In the genomic region with DNA sequence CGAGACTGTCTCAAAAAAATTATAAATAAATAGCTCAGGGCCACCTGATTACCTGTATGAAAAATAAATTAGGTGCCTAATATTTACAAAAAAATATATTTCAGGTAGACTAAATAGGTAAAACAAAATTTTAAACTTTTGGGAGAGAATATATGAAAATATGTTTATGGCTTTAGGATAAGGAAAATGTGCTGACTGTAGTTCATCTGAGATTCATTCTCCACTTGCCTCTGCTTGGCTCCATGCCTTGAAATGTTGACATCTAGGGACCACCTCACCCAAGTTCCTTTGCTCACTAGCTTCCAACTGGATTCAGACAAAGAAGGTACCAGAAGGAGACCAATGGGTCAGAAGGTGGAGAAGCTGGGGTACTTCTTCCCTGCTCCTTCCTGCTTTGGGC, we compare ENCODE assay signal across 21 cellular contexts. TPM values are rescaled to one million over a fixed set of nuclear protein-coding genes. Genes with fewer than 3 reads are reported as not detected.
DNase-seq lines count a peak whose midpoint lies in the region; ATAC-seq, FAIRE-seq and TF ChIP-seq lines count a peak whose summit lies in the region.
"Had no signal": no experiment of that assay in that cellular context is flagged by ENCODE, and none has a peak within 500 bp of the region (broad histone marks: within the 10 kb centered on the region; RNA-seq: fewer than 3 reads in every experiment).

No MANE protein-coding gene starts in this region.

- TF ChIP-seq RAD21 in HepG2 (CRISPR knock-in tag; IDR thresholded peaks at IDR 0.05) (no peak), IMR-90 (IDR thresholded peaks at IDR 0.05; ENCODE audit: low read length) (no peak)

- H3K4me3 ChIP-seq in HepG2 (replicated peaks in 1 of 3; ENCODE audit: insufficient read depth in 1 of 3, low read depth in 2 of 3, low read length in 3 of 3) (no peak overlapping the region), right lobe of liver (no peak overlapping the region), IMR-90 (ENCODE audit: insufficient read depth, low read depth, low read length) (no peak overlapping the region), thymus (ENCODE audit: low read length) (peak overlapping the region; percentile 29)

- no peak overlapping the region for H3K23ac ChIP-seq in IMR-90 (ENCODE audit: low read depth, low read length)

- H3K56ac ChIP-seq in IMR-90 (ENCODE audit: extremely low read depth, insufficient read depth, low read length) = no peak overlapping the region

- TF ChIP-seq CTCF in HepG2 (CRISPR knock-in tag; IDR thresholded peaks at IDR 0.05) (no peak), right lobe of liver (IDR thresholded peaks at IDR 0.05) (no peak), IMR-90 (conservative IDR thresholded peaks at IDR 0.05; ENCODE audit: low read depth, low read length) (no peak)

- H3K9me3 ChIP-seq in HepG2 (ENCODE audit: low read length) (no peaks in the 10 kb centered on the region), right lobe of liver (no peaks in the 10 kb centered on the region), IMR-90 (ENCODE audit: control insufficient read depth, insufficient read depth, low read length) (no peaks in the 10 kb centered on the region), thymus (ENCODE audit: control insufficient read depth) (no peaks in the 10 kb centered on the region)

- no peak overlapping the region for H3K4me3 Mint-ChIP-seq in activated T-helper 17 cell treated with anti-CD3 and anti-CD28 coated beads, Interleukin-2, amount 50 U/mL, for 72 hours
- H3K4me3 Mint-ChIP-seq: CD8-positive, alpha-beta memory T cell had no signal

- intact Hi-C loops in HepG2 (cut with micrococcal nuclease; ENCODE audit: unreplicated experiment) = no loop called here
- intact Hi-C loops in right lobe of liver (cut with DNase I) = no loop called here
- intact Hi-C loops in IMR-90 (cut with micrococcal nuclease) = loop anchor here (5.0 kb wide), 1 partner anchor 64 kb away; no protein-coding TSS in a partner anchor

- no peak for ATAC-seq in HepG2
- no peak for ATAC-seq in right lobe of liver
- ATAC-seq in IMR-90 (ENCODE audit: low read depth) = no peak
- no peak for ATAC-seq in activated T-helper 17 cell treated with anti-CD3 and anti-CD28 coated beads, Interleukin-2, amount 50 U/mL, for 72 hours (replicated peaks)
- ATAC-seq in HG03175 (IDR thresholded peaks at IDR 0.05; ENCODE audit: unreplicated experiment) = no peak
- ATAC-seq: PC-3 had no signal

- no peak for DNase-seq in HepG2 (ENCODE audit: low spot score)
- no peak for DNase-seq in right lobe of liver
- DNase-seq in IMR-90 = no peak
- no peak for DNase-seq in HT-29 (ENCODE audit: low spot score)
- no peak for DNase-seq in ACHN
- DNase-seq: CD8-positive, alpha-beta memory T cell; DMS79 treated with DMSO at 0.1 percent for 48 hours; H7; MV-4-11; NCI-H1417 treated with DMSO at 0.1 percent for 48 hours; NCI-H2029; NCI-H2171; NCI-H446 treated with DMSO at 0.1 percent for 48 hours; NCI-H748 treated with DMSO at 0.1 percent for 48 hours; PC-3 had no signal

- no peak overlapping the region for H2AK5ac ChIP-seq in IMR-90 (ENCODE audit: low read depth, low read length)

- peak overlapping the region; percentile 8 for H2AK9ac ChIP-seq in IMR-90 (replicated peaks; ENCODE audit: low read depth, low read length, poor library complexity)

- WGBS in HepG2 (ENCODE audit: low lambda C conversion rate) = 100% methylated on average over 1 of the region's 1 CpG
- 100% methylated on average over 1 of the region's 1 CpG for WGBS in right lobe of liver (ENCODE audit: insufficient coverage, low coverage, low lambda C conversion rate, missing lambda C conversion rate)
- WGBS in IMR-90 (ENCODE audit: extremely low coverage in 2 of 2, insufficient read length in 1 of 2), 2 experiments = no CpG with 5 or more reads among the region's 1 CpG
- 97% methylated on average over 1 of the region's 1 CpG for WGBS in thymus

- H3K36me3 ChIP-seq in HepG2 (replicated peaks in 1 of 2; ENCODE audit: control insufficient read depth in 1 of 2, insufficient read depth in 2 of 2, low read length in 2 of 2) (no peaks in the 10 kb centered on the region), right lobe of liver (no peaks in the 10 kb centered on the region), IMR-90 (ENCODE audit: control insufficient read depth, insufficient read depth, low read length) (no peaks in the 10 kb centered on the region), thymus (ENCODE audit: control insufficient read depth, insufficient read depth) (no peaks in the 10 kb centered on the region)

- H3K4me1 Mint-ChIP-seq in activated T-helper 17 cell treated with anti-CD3 and anti-CD28 coated beads, Interleukin-2, amount 50 U/mL, for 72 hours = peaks cover 27% of the 10 kb centered on the region

- peak overlapping the region; percentile 14 for H3K27ac Mint-ChIP-seq in activated T-helper 17 cell treated with anti-CD3 and anti-CD28 coated beads, Interleukin-2, amount 50 U/mL, for 72 hours

- no peak for TF ChIP-seq EP300 in HepG2 (IDR thresholded peaks at IDR 0.05; ENCODE audit: low read depth in 2 of 2, low read length in 2 of 2)
- no peak for TF ChIP-seq EP300 in HepG2 (CRISPR knock-in tag; IDR thresholded peaks at IDR 0.05; ENCODE audit: borderline replicate concordance)

- FAIRE-seq in HepG2 (lab: Jason Lieb, UNC) = no peak
- FAIRE-seq: D721Med, G401.6 had no signal

- H2BK5ac ChIP-seq in IMR-90 (ENCODE audit: low read depth, low read length, poor library complexity, severe bottlenecking) = no peak overlapping the region

- H4K20me1 ChIP-seq in HepG2 (ENCODE audit: insufficient read depth, low read length) (no peaks in the 10 kb centered on the region), IMR-90 (ENCODE audit: insufficient read depth, low read length) (no peaks in the 10 kb centered on the region)

- CTCF ChIA-PET in HepG2 (lab: Yijun Ruan, JAX; ENCODE audit: low intra/inter-chr PET ratio, low total read pairs) (no interaction called here), IMR-90 (lab: Yijun Ruan, JAX) (interaction anchor here (1.2 to 2.5 kb wide), 2 partner anchors 10 to 11 kb away, joined by 3 to 6 read pairs; a partner anchor contains a TSS)

- no peaks in the 10 kb centered on the region for H3K36me3 Mint-ChIP-seq in activated T-helper 17 cell treated with anti-CD3 and anti-CD28 coated beads, Interleukin-2, amount 50 U/mL, for 72 hours (ENCODE audit: low read depth)

- no peaks in the 10 kb centered on the region for H3K79me2 ChIP-seq in HepG2 (ENCODE audit: insufficient read depth, low read length)

- H3K4me2 ChIP-seq in HepG2 (ENCODE audit: low read depth, low read length) (no peak overlapping the region), IMR-90 (ENCODE audit: low read depth, low read length) (no peak overlapping the region)

- no peak overlapping the region for H4K5ac ChIP-seq in IMR-90 (ENCODE audit: low read depth, low read length)

- H3K79me1 ChIP-seq in IMR-90 (ENCODE audit: low read depth in 1 of 2, low read length in 2 of 2) = no peaks in the 10 kb centered on the region

- dilution Hi-C loops in IMR-90 (cut with HindIII; ENCODE audit: low sequenced_read_pairs, unreplicated experiment) = no loop called here

- no peak overlapping the region for H2BK15ac ChIP-seq in IMR-90 (ENCODE audit: low read depth, low read length)

- H3K9me1 ChIP-seq in IMR-90 (ENCODE audit: insufficient read depth, low read length) = no peaks in the 10 kb centered on the region

- no peak overlapping the region for H4K91ac ChIP-seq in IMR-90 (ENCODE audit: insufficient read depth, low read depth, low read length)

- H3K14ac ChIP-seq in IMR-90 (replicated peaks; ENCODE audit: low read depth, low read length) = no peak overlapping the region

- no peak overlapping the region for H3K18ac ChIP-seq in IMR-90 (ENCODE audit: low read depth, low read length)

- H3K27ac ChIP-seq in HepG2 (ENCODE audit: extremely low read length, insufficient read depth, low read length) (no peak overlapping the region), right lobe of liver (no peak overlapping the region), IMR-90 (ENCODE audit: insufficient read depth, low read length) (no peak overlapping the region), thymus (ENCODE audit: low read depth) (peak overlapping the region; percentile 48)
- H3K27ac ChIP-seq: RWPE1 had no signal

- H3K27me3 Mint-ChIP-seq in activated T-helper 17 cell treated with anti-CD3 and anti-CD28 coated beads, Interleukin-2, amount 50 U/mL, for 72 hours = no peaks in the 10 kb centered on the region
- H3K27me3 Mint-ChIP-seq: CD8-positive, alpha-beta memory T cell had no signal

- H3K9me3 Mint-ChIP-seq in activated T-helper 17 cell treated with anti-CD3 and anti-CD28 coated beads, Interleukin-2, amount 50 U/mL, for 72 hours = peaks cover 4% of the 10 kb centered on the region
- H3K9me3 Mint-ChIP-seq: CD8-positive, alpha-beta memory T cell had no signal

- in situ Hi-C loops in HepG2 (cut with HindIII; ENCODE audit: extremely low pct_ligation_motif_present, low pct_unique_long_range_greater_than_20kb) (no loop called here), IMR-90 (cut with MboI; ENCODE audit: low sequenced_read_pairs) (no loop called here), ACHN (cut with HindIII; ENCODE audit: low pct_ligation_motif_present, low pct_unique_long_range_greater_than_20kb, low sequenced_read_pairs) (no loop called here)

- no peak overlapping the region for H3K4ac ChIP-seq in IMR-90 (ENCODE audit: low read depth, low read length)

- H3K27me3 ChIP-seq in HepG2 (ENCODE audit: control insufficient read depth in 1 of 2, insufficient read depth in 2 of 2, low read length in 2 of 2) (no peaks in the 10 kb centered on the region), right lobe of liver (no peaks in the 10 kb centered on the region), IMR-90 (ENCODE audit: control insufficient read depth, insufficient read depth, low read length) (no peaks in the 10 kb centered on the region), thymus (ENCODE audit: control insufficient read depth, insufficient read depth) (no peaks in the 10 kb centered on the region)

- no peak overlapping the region for H2BK120ac ChIP-seq in IMR-90 (ENCODE audit: low read depth, low read length)

- BruUV-seq in HepG2 (replicated peaks; lab: Mats Ljungman, UMichigan) = no TSS peak
- no TSS peak for BruUV-seq in IMR-90 (replicated peaks; lab: Mats Ljungman, UMichigan)

- H2BK20ac ChIP-seq in IMR-90 (ENCODE audit: low read depth, low read length) = no peak overlapping the region

- no peak overlapping the region for H2AFZ ChIP-seq in HepG2 (ENCODE audit: low read length)
- H2AFZ ChIP-seq in IMR-90 (replicated peaks; ENCODE audit: low read length, poor library complexity) = no peak overlapping the region

- TF ChIP-seq POLR2A in HepG2 (IDR thresholded peaks at IDR 0.05; ENCODE audit: insufficient read depth in 1 of 2, low read depth in 2 of 2, low read length in 2 of 2) (no peak), right lobe of liver (IDR thresholded peaks at IDR 0.05) (no peak), IMR-90 (IDR thresholded peaks at IDR 0.05; ENCODE audit: low read depth, low read length) (no peak)

- H3K9ac ChIP-seq in HepG2 (ENCODE audit: insufficient read depth, low read depth, low read length) = no peak overlapping the region
- H3K9ac ChIP-seq in IMR-90 (ENCODE audit: low read depth, low read length) = no peak overlapping the region

- POLR2A ChIA-PET in HepG2 (lab: Yijun Ruan, JAX) = interaction anchor here (1.4 to 9.0 kb wide), 2 partner anchors 11 to 88 kb away, joined by 4 to 120 read pairs; a partner anchor contains a TSS
- POLR2A ChIA-PET in IMR-90 (lab: Charles Lee; ENCODE audit: unreplicated experiment) = no interaction called here

- no peak overlapping the region for H4K8ac ChIP-seq in IMR-90 (ENCODE audit: low read depth in 2 of 2, low read length in 2 of 2)

- H3K4me1 ChIP-seq in HepG2 (ENCODE audit: insufficient read depth, low read length) (peaks cover 48% of the 10 kb centered on the region), right lobe of liver (no peaks in the 10 kb centered on the region), IMR-90 (ENCODE audit: control insufficient read depth, insufficient read depth, low read length) (no peaks in the 10 kb centered on the region), thymus (ENCODE audit: control insufficient read depth, insufficient read depth, low read length) (peaks cover 55% of the 10 kb centered on the region)

RNA-seq across cellular contexts. Expression of a gene that starts 9.7 kb away (rescaled TPM):
- total RNA-seq in HepG2 (2016; rRNA removed; fragmentation: Illumina TruSeq; extraction: Trizol) (6.7 and 11.8 TPM in 2 replicates), right lobe of liver (10 to 100 TPM in 2 of 6 experiments, 1 to 10 TPM in 4; 3.7 to 14.4 (median 8.4) TPM), IMR-90 (2012; rRNA removed) (5.0 and 6.7 TPM in 2 replicates)
- 1.4 and 1.5 TPM in 2 replicates for total RNA-seq in HepG2 (2016; cell fraction: cytosol; rRNA removed; fragmentation: Illumina TruSeq; extraction: Trizol; ENCODE audit: low read depth)
- 6.7 and 10.6 TPM in 2 replicates for total RNA-seq in HepG2 (2016; cell fraction: insoluble cytoplasmic fraction; rRNA removed; fragmentation: Illumina TruSeq; extraction: Trizol)
- total RNA-seq in HepG2 (2016; cell fraction: membrane; rRNA removed; fragmentation: Illumina TruSeq; extraction: Trizol) = 7.8 and 8.3 TPM in 2 replicates
- total RNA-seq in HepG2 (2016; cell fraction: nucleus; rRNA removed; fragmentation: Illumina TruSeq; extraction: Trizol) = 14.3 and 14.5 TPM in 2 replicates
- polyA plus RNA-seq in HepG2 (2011; rRNA removed) (22.6 and 23.5 TPM in 2 replicates), IMR-90 (2012; rRNA removed) (11.0 and 12.7 TPM in 2 replicates), thymus (37.6 TPM)
- 18.0 and 25.0 TPM in 2 replicates for polyA plus RNA-seq in HepG2 (2011; cell fraction: cytosol; rRNA removed)
- polyA plus RNA-seq in HepG2 (2011; cell fraction: nucleus; rRNA removed) = 19.6 and 25.0 TPM in 2 replicates
- polyA plus RNA-seq in HepG2 (2012) = 42.6 and 46.2 TPM in 2 replicates
- polyA plus RNA-seq in HepG2 (2016; cell fraction: cytosol; fragmentation: Illumina TruSeq; extraction: Trizol; ENCODE audit: low read depth) = 1.8 and 2.6 TPM in 2 replicates
- 15.8 and 17.6 TPM in 2 replicates for polyA plus RNA-seq in HepG2 (2016; cell fraction: insoluble cytoplasmic fraction; fragmentation: Illumina TruSeq; extraction: Trizol; ENCODE audit: low read depth)
- 6.6 and 6.8 TPM in 2 replicates for polyA plus RNA-seq in HepG2 (2016; cell fraction: membrane; fragmentation: Illumina TruSeq; extraction: Trizol; ENCODE audit: low read depth)
- polyA plus RNA-seq in HepG2 (2016; cell fraction: nucleus; fragmentation: Illumina TruSeq; extraction: Trizol; ENCODE audit: insufficient read depth, low read depth) = 25.6 and 26.8 TPM in 2 replicates
- polyA minus RNA-seq in HepG2 (2011; rRNA and poly(A)+ RNA removed; ENCODE audit: low replicate concordance) = 7.6 and 39.9 TPM in 2 replicates
- polyA minus RNA-seq in HepG2 (2011; cell fraction: cytosol; rRNA and poly(A)+ RNA removed) = 37.8 and 40.2 TPM in 2 replicates
- polyA minus RNA-seq in HepG2 (2011; cell fraction: nucleus; rRNA and poly(A)+ RNA removed) = 37.5 and 39.7 TPM in 2 replicates
- 5.3 and 11.9 TPM in 2 replicates for polyA plus RNA-seq in IMR-90 (2012; cell fraction: cytosol; rRNA removed)
- 6.0 TPM in 2 replicates for polyA plus RNA-seq in IMR-90 (2012; cell fraction: nucleus; rRNA removed; ENCODE audit: low replicate concordance)
- total RNA-seq in activated T-helper 17 cell treated with anti-CD3 and anti-CD28 coated beads, Interleukin-2, amount 50 U/mL, for 72 hours = 10 to 100 TPM; 11.5 to 30.7 TPM
- 6.1 and 6.6 TPM in 2 replicates for total RNA-seq in HT-29 (2014; rRNA removed; shearing (Covaris generic))
